ENCODE assay signal across 8 cellular contexts in the genomic region with DNA sequence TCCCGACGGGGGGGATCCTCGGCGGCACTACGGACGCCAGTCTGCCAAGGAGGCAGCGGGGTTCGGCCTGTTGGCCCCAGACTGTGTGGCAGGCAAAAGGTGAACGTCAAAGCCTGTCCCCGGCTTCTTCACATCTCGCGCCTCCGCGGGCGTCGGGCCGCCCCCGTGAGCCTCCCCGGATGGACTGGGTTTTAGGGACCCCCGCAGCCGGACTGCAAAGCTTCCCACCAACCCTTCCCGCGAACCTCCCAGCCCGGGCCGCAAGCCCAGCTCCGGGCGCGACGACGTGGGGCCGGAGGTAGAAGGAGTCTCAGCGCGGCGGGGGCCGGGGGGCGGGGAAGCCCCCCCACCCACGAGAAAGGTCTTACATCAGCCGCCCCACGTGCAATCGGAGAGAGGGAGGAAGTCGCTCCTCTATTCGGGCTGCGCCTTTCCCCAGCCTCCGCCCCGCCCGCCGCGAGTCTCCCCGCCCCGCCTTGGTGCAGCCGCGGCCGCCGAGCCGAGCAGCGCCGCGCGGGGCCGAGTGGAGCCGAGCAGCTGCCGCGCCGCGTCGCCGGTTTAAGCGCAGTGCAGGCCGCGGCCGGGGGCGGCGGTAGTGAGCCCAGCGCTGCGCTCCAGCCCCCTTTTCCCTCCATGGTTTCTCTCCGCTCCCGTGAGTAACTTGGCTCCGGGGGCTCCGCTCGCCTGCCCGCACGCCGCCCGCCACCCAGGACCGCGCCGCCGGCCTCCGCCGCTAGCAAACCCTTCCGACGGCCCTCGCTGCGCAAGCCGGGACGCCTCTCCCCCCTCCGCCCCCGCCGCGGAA. TPM values are rescaled to one million over a fixed set of nuclear protein-coding genes. Genes with fewer than 3 reads are reported as not detected.
DNase-seq lines count a peak whose midpoint lies in the region; ATAC-seq and TF ChIP-seq lines count a peak whose summit lies in the region.

Gene ANP32B (plus strand): TSS at position 623 of the 805 bp plus-strand sequence. CDS start 215 bp downstream, outside the sequence.

- H3K4me1 Mint-ChIP-seq in T-cell, result peaks cover 55 to 56% (median 55%) of the 10 kb centered on the region in 3 donors

- peaks cover 0 to 54% (median 44%) of the 10 kb centered on the region in 12 donors for H3K4me1 ChIP-seq in heart left ventricle
- peaks cover 22 to 38% (median 26%) of the 10 kb centered on the region in 4 donors for H3K4me1 ChIP-seq in upper lobe of left lung

- peak within 1 kb of the TSS; percentile 80 to 81 (median 80) for H3K4me3 Mint-ChIP-seq in T-cell

- 0% methylated on average over 76 to 100 of the region's 100 CpGs for WGBS in adipose tissue, 3 donors
- 1 to 2% (median 1%) methylated on average over 31 to 100 of the region's 100 CpGs for WGBS in heart left ventricle, 4 donors
- 3% methylated on average over 10 to 42 of the region's 100 CpGs for WGBS in upper lobe of left lung, 2 donors

- TF ChIP-seq EP300 in upper lobe of left lung (IDR thresholded peaks at IDR 0.05), result no peak

- H3K27ac ChIP-seq in adipose tissue (ENCODE audit: low read depth, low read length), result peak within 1 kb of the TSS; percentile 92
- peak within 1 kb of the TSS; percentile 96 to 99 (median 98) for H3K27ac ChIP-seq in heart left ventricle
- peak within 1 kb of the TSS; percentile 94 to 100 (median 97) for H3K27ac ChIP-seq in upper lobe of left lung

- CTCF ChIA-PET in T-cell (lab: Charles Lee), result interaction anchor here (0.5 to 1.5 kb wide), 13 partner anchors 15 to 1765 kb away, joined by 3 to 16 read pairs (median 5); partner anchors contain the start of gene TRMO (in 1 of the 2)

- ATAC-seq in HG02642 (IDR thresholded peaks at IDR 0.05; ENCODE audit: poor library complexity, unreplicated experiment) (peak; percentile 68), T-cell (replicated peaks in 1 of 4) (peak; percentile 79 to 87 (median 82)), heart left ventricle (peak; percentile 75 to 94 (median 92)), upper lobe of left lung (ENCODE audit: low FRiP score in 2 of 2) (peak; percentile 95 to 97)

- H3K9me3 ChIP-seq in heart left ventricle (no peaks in the 10 kb centered on the region), upper lobe of left lung (no peaks in the 10 kb centered on the region)

- TF ChIP-seq CTCF in GM12875 (IDR thresholded peaks at IDR 0.05; ENCODE audit: borderline replicate concordance, insufficient read depth, low read depth, low read length) (peak; percentile 96), heart left ventricle (IDR thresholded peaks at IDR 0.05) (peak; percentile 66 to 99 (median 90)), upper lobe of left lung (IDR thresholded peaks at IDR 0.05) (peak; percentile 91 to 99 (median 98))

- H3K36me3 ChIP-seq in heart left ventricle (no peaks in the 10 kb centered on the region), upper lobe of left lung (no peaks in the 10 kb centered on the region)

- peak within 1 kb of the TSS; percentile 84 to 88 for H3K27ac Mint-ChIP-seq in T-cell

- H3K36me3 Mint-ChIP-seq in T-cell, result no peaks in the 10 kb centered on the region

- H3K4me3 ChIP-seq in GM12875 (ENCODE audit: low read depth, low read length) (peak within 1 kb of the TSS; percentile 81), heart left ventricle (peak within 1 kb of the TSS; percentile 70 to 99 (median 96)), upper lobe of left lung (peak within 1 kb of the TSS; percentile 60 to 96 (median 90))

- no peaks in the 10 kb centered on the region for H3K27me3 Mint-ChIP-seq in T-cell

- POLR2A ChIA-PET in T-cell (lab: Charles Lee), result interaction anchor here in 1 of 2 donors (0.7 to 2.9 kb wide), 2 partner anchors 61 to 205 kb away, joined by 6 to 20 read pairs; partner anchors contain the start of gene TRMO

- H3K9me3 Mint-ChIP-seq in T-cell, result no peaks in the 10 kb centered on the region

- no peaks in the 10 kb centered on the region for H3K27me3 ChIP-seq in heart left ventricle
- H3K27me3 ChIP-seq in upper lobe of left lung, result no peaks in the 10 kb centered on the region

- DNase-seq in NCI-H1105 treated with DMSO at 0.1 percent for 48 hours (lab: John Stamatoyannopoulos, UW) (peak; percentile 85), T-cell (peak; percentile 88 to 96 (median 92)), heart left ventricle (peak; percentile 92 to 96 (median 93)), posterior vena cava (ENCODE audit: low spot score) (peak; percentile 97), upper lobe of left lung (peak; percentile 94 to 99)

- intact Hi-C loops in heart left ventricle (cut with DNase I) (loop anchor here in 9 of 10 donors (1.0 to 10.0 kb wide), 12 partner anchors 34 to 351 kb away; partner anchors contain the start of genes TRMO (in 7 of the 9), NANS (in 4 of the 9), TBC1D2 (in 3 of the 9) and NCBP1 (in 2 of the 9)), posterior vena cava (cut with DNase I) (loop anchor here (5.0 to 10.0 kb wide), 3 partner anchors 61 to 518 kb away; partner anchors contain the start of genes NANS (in 1 of the 2) and TRMO (in 1 of the 2))

- peak in 1 of 2 donors; percentile 27 for TF ChIP-seq POLR2A in heart left ventricle (IDR thresholded peaks at IDR 0.05)
- peak in 2 of 4 donors; percentile 40 to 68 for TF ChIP-seq POLR2A in upper lobe of left lung (IDR thresholded peaks at IDR 0.05)

RNA-seq across cellular contexts. Expression of gene ANP32B, which starts in this region (rescaled TPM):
- total RNA-seq in T-cell, result 100 to 1,000 TPM; 151 to 201 (median 172) TPM
- 100 to 1,000 TPM in 2 of 3 donors, 10 to 100 TPM in 1; 92.1 to 253 (median 129) TPM for polyA plus RNA-seq in adipose tissue
- 10 to 100 TPM; 16.3 to 78.3 (median 45.7) TPM for total RNA-seq in heart left ventricle
- 10 to 100 TPM; 58.6 to 66.1 TPM for polyA plus RNA-seq in heart left ventricle
- 10 to 100 TPM; 95.8 to 98.0 TPM for total RNA-seq in posterior vena cava
- 100 to 1,000 TPM in 2 of 6 donors, 10 to 100 TPM in 4; 34.1 to 116 (median 66.0) TPM for total RNA-seq in upper lobe of left lung

Comparison
In these comparisons a context has a peak if more than half of its experiments do, and no peak if none do; other contexts are left out.
1. Peak in every context shown above with its lines: DNase-seq, ATAC-seq, H3K4me3 ChIP-seq and H3K27ac ChIP-seq.